Comparison of ENCODE assay signal across 26 cellular contexts in genomic region chr7:156327474-156327873, GRCh38.
"Had no signal": no experiment of that assay in that cellular context is flagged by ENCODE, and none has a peak within 500 bp of the region (broad histone marks: within the 10 kb centered on the region; RNA-seq: fewer than 3 reads in every experiment).

No MANE protein-coding gene starts in this region.

- H3K9me3 Mint-ChIP-seq: activated CD8-positive, alpha-beta T cell treated with anti-CD3 and anti-CD28 coated beads for 36 hours; T-helper 2 cell treated with Interferon-gamma antibody and Interleukin-4, amounts not matched to agents 5 μg/mL and 100 μg/mL, for 36 hours had no signal

- H3K27ac Mint-ChIP-seq: activated CD8-positive, alpha-beta T cell treated with anti-CD3 and anti-CD28 coated beads for 36 hours; activated naive CD4-positive, alpha-beta T cell treated with anti-CD3 and anti-CD28 coated beads, Interleukin-2, amount 50 U/mL, for 24 hours; activated T-cell treated with anti-CD3 and anti-CD28 coated beads, Interleukin-2, amount 50 U/mL, for 72 hours; T-helper 2 cell treated with Interferon-gamma antibody and Interleukin-4, amounts not matched to agents 5 μg/mL and 100 μg/mL, for 36 hours had no signal

- H3K36me3 ChIP-seq: breast epithelium, MG63, SJCRH30 had no signal

- H3K4me2 ChIP-seq: KMS-11, SK-N-SH had no signal

- H3K27me3 ChIP-seq: breast epithelium, MG63 had no signal

- DNase-seq: activated CD4-positive, alpha-beta T cell treated with anti-CD3 and anti-CD28 coated beads for 4 hours; activated CD8-positive, alpha-beta memory T cell treated with anti-CD3 and anti-CD28 coated beads, Interleukin-2, amount 50 U/mL, for 4 hours; activated CD8-positive, alpha-beta T cell treated with anti-CD3 and anti-CD28 coated beads for 36 hours; activated effector memory CD4-positive, alpha-beta T cell treated with Interleukin-2 at 50 U/mL for 16 hours; activated naive CD4-positive, alpha-beta T cell; activated T-cell treated with anti-CD3 and anti-CD28 coated beads, Interleukin-2, amount 50 U/mL, for 72 hours; aorta; MG63; MV-4-11; NCI-H1092 treated with DMSO at 0.1 percent for 48 hours; NCI-H1417 treated with DMSO at 0.1 percent for 48 hours; NCI-H1694; NCI-H2029 treated with DMSO at 0.1 percent for 48 hours; NCI-H345; NCI-H510A; NCI-H526 treated with DMSO at 0.1 percent for 48 hours; NCI-H82; Right ventricle myocardium superior; SJCRH30; SK-N-SH; SW 1271 had no signal

- H3K9ac ChIP-seq: KMS-11, SK-N-SH had no signal

- H3K4me1 ChIP-seq: breast epithelium, SJCRH30 had no signal

- H3K4me1 Mint-ChIP-seq: activated naive CD4-positive, alpha-beta T cell treated with anti-CD3 and anti-CD28 coated beads, Interleukin-2, amount 50 U/mL, for 24 hours had no signal

- H3K27ac ChIP-seq: breast epithelium, KMS-11, SJCRH30 had no signal

- H3K4me3 ChIP-seq: breast epithelium, MG63, SJCRH30 had no signal

- ATAC-seq: activated CD4-positive, CD25-positive, alpha-beta regulatory T cell treated with anti-CD3 and anti-CD28 coated beads, Interleukin-2, amount 50 U/mL, for 24 hours; activated CD8-positive, alpha-beta T cell treated with anti-CD3 and anti-CD28 coated beads for 36 hours; activated T-cell treated with anti-CD3 and anti-CD28 coated beads, Interleukin-2, amount 50 U/mL, for 72 hours had no signal

- H3K9me3 ChIP-seq: breast epithelium, MG63, SJCRH30, SK-N-SH had no signal

- H3K36me3 Mint-ChIP-seq: activated naive CD4-positive, alpha-beta T cell treated with anti-CD3 and anti-CD28 coated beads, Interleukin-2, amount 50 U/mL, for 24 hours had no signal

- H3K4me3 Mint-ChIP-seq: activated CD8-positive, alpha-beta T cell treated with anti-CD3 and anti-CD28 coated beads for 36 hours; activated naive CD4-positive, alpha-beta T cell treated with anti-CD3 and anti-CD28 coated beads, Interleukin-2, amount 50 U/mL, for 24 hours; activated T-cell treated with anti-CD3 and anti-CD28 coated beads, Interleukin-2, amount 50 U/mL, for 72 hours; T-helper 2 cell treated with Interferon-gamma antibody and Interleukin-4, amounts not matched to agents 5 μg/mL and 100 μg/mL, for 36 hours had no signal
